ENCODE assay signal across 13 cellular contexts in the genomic region with DNA sequence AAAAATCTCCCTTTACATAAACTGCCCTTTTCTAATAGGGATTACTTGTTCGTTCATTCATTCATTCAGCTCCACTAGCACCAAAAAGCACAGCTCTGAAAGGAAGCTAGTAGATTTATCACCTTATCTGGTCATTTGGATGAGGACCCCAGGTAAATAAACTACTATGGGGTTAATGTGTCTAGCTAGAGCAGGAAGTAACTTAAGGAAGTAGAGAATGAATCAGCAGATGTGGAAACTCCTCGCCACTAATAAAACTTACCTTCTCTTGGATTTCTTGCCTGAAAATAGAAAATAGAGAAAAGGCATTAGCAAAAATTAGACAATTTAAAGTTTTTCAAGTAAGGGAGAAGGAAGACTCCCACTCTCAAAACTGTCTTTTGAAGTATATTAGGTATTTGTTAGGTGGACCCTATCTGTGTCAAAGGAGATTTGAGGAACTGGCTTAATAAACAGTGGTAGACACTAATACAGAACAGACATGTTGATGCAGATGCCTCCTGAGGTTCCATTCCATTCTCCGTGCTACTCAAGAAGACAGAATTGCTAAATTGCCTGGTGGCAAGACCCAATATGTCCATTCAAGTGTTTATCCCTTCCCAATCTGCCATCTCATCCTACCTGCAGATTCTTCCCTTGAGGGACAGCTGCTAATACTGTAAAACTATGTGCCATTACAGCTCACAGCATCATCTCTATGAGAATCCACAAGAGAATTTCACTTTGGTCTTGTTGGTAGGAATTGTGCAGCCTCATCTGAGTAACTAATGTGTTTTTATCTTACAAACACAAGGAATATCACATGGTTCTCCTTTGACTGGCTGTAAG. TPM values are rescaled to one million over a fixed set of nuclear protein-coding genes. Genes with fewer than 3 reads are reported as not detected.
DNase-seq lines count a peak whose midpoint lies in the region; ATAC-seq and TF ChIP-seq lines count a peak whose summit lies in the region.
"Had no signal": no experiment of that assay in that cellular context is flagged by ENCODE, and none has a peak within 500 bp of the region (broad histone marks: within the 10 kb centered on the region; RNA-seq: fewer than 3 reads in every experiment).

No MANE protein-coding gene starts in this region.

- H3K27ac ChIP-seq in KOPT-K1 (ENCODE audit: low read depth, low read length, poor library complexity, severe bottlenecking) (peak overlapping the region; percentile 96), left lung (peak overlapping the region in 1 of 2 donors; percentile 87)
- H3K27ac ChIP-seq: A549, thyroid gland had no signal

- POLR2A ChIA-PET in activated CD4-positive, alpha-beta T cell treated with anti-CD3 and anti-CD28 coated beads, Interleukin-2, amount 10 ng/mL, durations not matched to agents 7 days and 5 days (lab: Charles Lee) = interaction anchor here (0.7 to 2.4 kb wide), 2 partner anchors 10 to 74 kb away, joined by 3 to 6 read pairs; no protein-coding TSS in a partner anchor
- POLR2A ChIA-PET in activated CD4-positive, alpha-beta memory T cell treated with anti-CD3 and anti-CD28 coated beads for 36 hours (lab: Charles Lee) = interaction anchor here (0.9 to 1.8 kb wide), 3 partner anchors 9 to 16 kb away, joined by 3 to 5 read pairs (median 3); no protein-coding TSS in a partner anchor

- peaks cover 88% of the 10 kb centered on the region for H3K36me3 Mint-ChIP-seq in activated CD4-positive, alpha-beta T cell treated with anti-CD3 and anti-CD28 coated beads, Interleukin-2, amount 10 ng/mL, durations not matched to agents 7 days and 5 days (ENCODE audit: low read depth)
- peaks cover 32% of the 10 kb centered on the region for H3K36me3 Mint-ChIP-seq in activated CD4-positive, alpha-beta memory T cell treated with anti-CD3 and anti-CD28 coated beads for 36 hours
- no peaks in the 10 kb centered on the region for H3K36me3 Mint-ChIP-seq in natural killer cell

- H3K4me1 ChIP-seq in left lung = peaks cover 3 to 71% of the 10 kb centered on the region in 2 donors
- H3K4me1 ChIP-seq: A549, esophagus squamous epithelium, thyroid gland had no signal

- H3K4me3 ChIP-seq in left lung = no peak overlapping the region
- H3K4me3 ChIP-seq: A549, esophagus squamous epithelium, thyroid gland had no signal

- no peaks in the 10 kb centered on the region for H3K27me3 ChIP-seq in left lung
- H3K27me3 ChIP-seq: esophagus squamous epithelium, thyroid gland had no signal

- H3K9me3 Mint-ChIP-seq in activated CD4-positive, alpha-beta T cell treated with anti-CD3 and anti-CD28 coated beads, Interleukin-2, amount 10 ng/mL, durations not matched to agents 7 days and 5 days = no peaks in the 10 kb centered on the region
- H3K9me3 Mint-ChIP-seq in activated CD4-positive, alpha-beta memory T cell treated with anti-CD3 and anti-CD28 coated beads for 36 hours = no peaks in the 10 kb centered on the region
- no peaks in the 10 kb centered on the region for H3K9me3 Mint-ChIP-seq in natural killer cell

- ATAC-seq in natural killer cell (no peak), left lung (no peak)
- ATAC-seq: A549 had no signal

- DNase-seq in activated CD4-positive, alpha-beta T cell treated with anti-CD3 and anti-CD28 coated beads, Interleukin-2, amount 10 ng/mL, durations not matched to agents 7 days and 5 days = no peak
- DNase-seq in activated CD4-positive, alpha-beta T cell treated with anti-CD3 and anti-CD28 coated beads for 4 hours = no peak
- no peak for DNase-seq in activated CD4-positive, alpha-beta memory T cell treated with anti-CD3 and anti-CD28 coated beads for 36 hours
- DNase-seq in natural killer cell (no peak), SW480 (ENCODE audit: low spot score) (no peak), NCI-H510A treated with DMSO at 0.1 percent for 48 hours (lab: John Stamatoyannopoulos, UW) (no peak), left lung (no peak)
- DNase-seq: activated CD8-positive, alpha-beta memory T cell treated with anti-CD3 and anti-CD28 coated beads, Interleukin-2, amount 50 U/mL, for 4 hours; esophagus squamous epithelium; NCI-H187; thyroid gland had no signal

- H3K9me3 ChIP-seq in KOPT-K1 (ENCODE audit: insufficient read depth, low read length, poor library complexity, severe bottlenecking) (no peaks in the 10 kb centered on the region), left lung (no peaks in the 10 kb centered on the region)
- H3K9me3 ChIP-seq: A549, esophagus squamous epithelium, thyroid gland had no signal

- CTCF ChIA-PET in activated CD4-positive, alpha-beta T cell treated with anti-CD3 and anti-CD28 coated beads, Interleukin-2, amount 10 ng/mL, durations not matched to agents 7 days and 5 days (lab: Charles Lee) = interaction anchor here (0.6 to 3.9 kb wide), 7 partner anchors 11 to 110 kb away, joined by 3 to 10 read pairs (median 4); a partner anchor contains a TSS
- CTCF ChIA-PET in activated CD4-positive, alpha-beta memory T cell treated with anti-CD3 and anti-CD28 coated beads for 36 hours (lab: Charles Lee) = interaction anchor here (1.1 to 9.2 kb wide), 6 partner anchors 9 to 111 kb away, joined by 4 to 75 read pairs (median 8); a partner anchor contains a TSS

- intact Hi-C loops in activated CD4-positive, alpha-beta memory T cell treated with anti-CD3 and anti-CD28 coated beads for 36 hours (cut with micrococcal nuclease) = loop anchor here (5.0 to 10.0 kb wide), 3 partner anchors 371 to 1162 kb away; no protein-coding TSS in a partner anchor
- intact Hi-C loops in natural killer cell (cut with micrococcal nuclease) = loop anchor here (10.0 kb wide), 1 partner anchor 1172 kb away; no protein-coding TSS in a partner anchor
- intact Hi-C loops in left lung (cut with DNase I) = no loop called here

- peaks cover 95% of the 10 kb centered on the region for H3K4me1 Mint-ChIP-seq in activated CD4-positive, alpha-beta T cell treated with anti-CD3 and anti-CD28 coated beads, Interleukin-2, amount 10 ng/mL, durations not matched to agents 7 days and 5 days
- H3K4me1 Mint-ChIP-seq in activated CD4-positive, alpha-beta memory T cell treated with anti-CD3 and anti-CD28 coated beads for 36 hours (ENCODE audit: low read depth) = peaks cover 94% of the 10 kb centered on the region
- peaks cover 84 to 88% of the 10 kb centered on the region in 2 donors for H3K4me1 Mint-ChIP-seq in natural killer cell

- H3K27ac Mint-ChIP-seq in activated CD4-positive, alpha-beta T cell treated with anti-CD3 and anti-CD28 coated beads, Interleukin-2, amount 10 ng/mL, durations not matched to agents 7 days and 5 days = peak overlapping the region; percentile 73
- H3K27ac Mint-ChIP-seq in activated CD4-positive, alpha-beta memory T cell treated with anti-CD3 and anti-CD28 coated beads for 36 hours = peak overlapping the region; percentile 71
- peak overlapping the region; percentile 80 to 89 for H3K27ac Mint-ChIP-seq in natural killer cell

- no peaks in the 10 kb centered on the region for H3K27me3 Mint-ChIP-seq in activated CD4-positive, alpha-beta T cell treated with anti-CD3 and anti-CD28 coated beads, Interleukin-2, amount 10 ng/mL, durations not matched to agents 7 days and 5 days
- no peaks in the 10 kb centered on the region for H3K27me3 Mint-ChIP-seq in activated CD4-positive, alpha-beta memory T cell treated with anti-CD3 and anti-CD28 coated beads for 36 hours
- no peaks in the 10 kb centered on the region for H3K27me3 Mint-ChIP-seq in natural killer cell (ENCODE audit: low read depth in 2 of 2)

- TF ChIP-seq CTCF in natural killer cell (IDR thresholded peaks at IDR 0.05) (no peak), left lung (IDR thresholded peaks at IDR 0.05) (no peak)

- no peak overlapping the region for H3K4me3 Mint-ChIP-seq in activated CD4-positive, alpha-beta T cell treated with anti-CD3 and anti-CD28 coated beads, Interleukin-2, amount 10 ng/mL, durations not matched to agents 7 days and 5 days
- H3K4me3 Mint-ChIP-seq in activated CD4-positive, alpha-beta memory T cell treated with anti-CD3 and anti-CD28 coated beads for 36 hours = no peak overlapping the region
- peak overlapping the region; percentile 74 for H3K4me3 Mint-ChIP-seq in natural killer cell

- peaks cover 34% of the 10 kb centered on the region for H3K36me3 ChIP-seq in KOPT-K1 (ENCODE audit: insufficient read depth, low read length)
- H3K36me3 ChIP-seq in left lung = peaks cover 0 to 12% of the 10 kb centered on the region in 2 donors
- H3K36me3 ChIP-seq: esophagus squamous epithelium, thyroid gland had no signal

RNA-seq across cellular contexts. Expression of a gene that starts 14.9 kb away (rescaled TPM):
- total RNA-seq in activated CD4-positive, alpha-beta T cell treated with anti-CD3 and anti-CD28 coated beads, Interleukin-2, amount 10 ng/mL, durations not matched to agents 7 days and 5 days = 100 to 1,000 TPM; 568 to 595 TPM
- total RNA-seq in activated CD4-positive, alpha-beta memory T cell treated with anti-CD3 and anti-CD28 coated beads for 36 hours = 100 to 1,000 TPM; 103 to 110 TPM
- total RNA-seq in natural killer cell (100 to 1,000 TPM; 149 to 190 (median 165) TPM), left lung (10 to 100 TPM; 10.2 to 59.2 TPM)

RNA-seq across cellular contexts. Expression of a gene that starts 37.4 kb away (rescaled TPM):
- total RNA-seq in activated CD4-positive, alpha-beta T cell treated with anti-CD3 and anti-CD28 coated beads, Interleukin-2, amount 10 ng/mL, durations not matched to agents 7 days and 5 days = not detected
- total RNA-seq in activated CD4-positive, alpha-beta memory T cell treated with anti-CD3 and anti-CD28 coated beads for 36 hours = not detected
- total RNA-seq in natural killer cell (not detected), left lung (1 to 10 TPM; 2.5 to 3.4 TPM)

Comparison
In these comparisons a context has a peak if more than half of its experiments do, and no peak if none do; other contexts are left out.
1. intact Hi-C loops: an anchor here in activated CD4-positive, alpha-beta memory T cell treated with anti-CD3 and anti-CD28 coated beads for 36 hours (5.0 to 10.0 kb wide) and natural killer cell (10.0 kb wide); none called in left lung.